ENCODE assay signal across 9 cellular contexts in genomic region chr5:2705861-2706260, GRCh38. TPM values are rescaled to one million over a fixed set of nuclear protein-coding genes. Genes with fewer than 3 reads are reported as not detected.
"Had no signal": no experiment of that assay in that cellular context is flagged by ENCODE, and none has a peak within 500 bp of the region (broad histone marks: within the 10 kb centered on the region; RNA-seq: fewer than 3 reads in every experiment).

No MANE protein-coding gene starts in this region.

- H3K4me1 ChIP-seq: HAP-1 had no signal

- H2AFZ ChIP-seq: GM23338 had no signal

- FAIRE-seq: K562 had no signal

- H3K27ac ChIP-seq: HL-60 had no signal

- H3K36me3 ChIP-seq: HAP-1 had no signal

- DNase-seq: H7, HFFc6, IMR-90 had no signal

- H3K4me2 ChIP-seq: GM23338 had no signal

- H3K9me3 ChIP-seq: HAP-1 had no signal

- H3K4me3 ChIP-seq: GM23338, HAP-1, K562 had no signal

- ATAC-seq: GM23338, HCT116, K562 had no signal

RNA-seq across cellular contexts. Expression of gene IRX2, which starts 45.6 kb away (rescaled TPM):
- total RNA-seq: H4 had no signal
- polyA plus RNA-seq: K562 had no signal
